8 cellular contexts compared by ENCODE assay signal in genomic region chr2:105336786-105337121, GRCh38. TPM values are rescaled to one million over a fixed set of nuclear protein-coding genes. Genes with fewer than 3 reads are reported as not detected.
A peak's percentile ranks its signal among the peaks of the same experiment; 100 is the strongest.
DNase-seq lines count a peak whose midpoint lies in the region; ATAC-seq and TF ChIP-seq lines count a peak whose summit lies in the region.

No MANE protein-coding gene starts in this region.

- H3K27me3 Mint-ChIP-seq in CD8-positive, alpha-beta memory T cell, result no peaks in the 10 kb centered on the region

- TF ChIP-seq CTCF in RWPE1 (conservative IDR thresholded peaks at IDR 0.05; ENCODE audit: low read depth), result no peak
- no peak for TF ChIP-seq CTCF in epithelial cell of proximal tubule (conservative IDR thresholded peaks at IDR 0.05; ENCODE audit: low read depth, low read length)
- no peak for TF ChIP-seq CTCF in ovary (IDR thresholded peaks at IDR 0.05)

- peak overlapping the region; percentile 98 for H3K4me3 ChIP-seq in CD8-positive, alpha-beta memory T cell (ENCODE audit: low read length)
- peak overlapping the region; percentile 97 for H3K4me3 ChIP-seq in epithelial cell of proximal tubule (ENCODE audit: low read depth, low read length)
- peak overlapping the region; percentile 96 for H3K4me3 ChIP-seq in ovary

- H3K27ac ChIP-seq in CD8-positive, alpha-beta memory T cell (ENCODE audit: low read depth, low read length), result peak overlapping the region; percentile 100
- H3K27ac ChIP-seq in RWPE1, result peak overlapping the region; percentile 94
- H3K27ac ChIP-seq in ovary, result peak overlapping the region in 1 of 2 donors; percentile 94

- POLR2A ChIA-PET in CD8-positive, alpha-beta memory T cell (lab: Charles Lee), result interaction anchor here (2.5 kb wide), 1 partner anchor 8 kb away, joined by 10 read pairs; the partner anchor contains the start of gene TGFBRAP1
- POLR2A ChIA-PET in RWPE1 (lab: Yijun Ruan, JAX; ENCODE audit: low non-redundant PET), result no interaction called here

- no peak for ATAC-seq in HG03460 (IDR thresholded peaks at IDR 0.05; ENCODE audit: unreplicated experiment)

- peak overlapping the region; percentile 97 to 100 (median 98) for H3K4me3 Mint-ChIP-seq in CD8-positive, alpha-beta memory T cell

- peaks cover 0 to 34% (median 5%) of the 10 kb centered on the region in 3 donors for H3K36me3 Mint-ChIP-seq in CD8-positive, alpha-beta memory T cell

- H3K9me3 Mint-ChIP-seq in CD8-positive, alpha-beta memory T cell, result no peaks in the 10 kb centered on the region

- H3K4me1 Mint-ChIP-seq in CD8-positive, alpha-beta memory T cell, result peaks cover 41 to 46% (median 44%) of the 10 kb centered on the region in 3 donors

- intact Hi-C loops in ovary (cut with DNase I), result no loop called here

- no peaks in the 10 kb centered on the region for H3K9me3 ChIP-seq in CD8-positive, alpha-beta memory T cell (ENCODE audit: low read length)
- H3K9me3 ChIP-seq in ovary, result no peaks in the 10 kb centered on the region

- no peak for TF ChIP-seq POLR2A in ovary (IDR thresholded peaks at IDR 0.05)

- H3K4me1 ChIP-seq in CD8-positive, alpha-beta memory T cell (ENCODE audit: insufficient read depth, low read length), result peaks cover 21% of the 10 kb centered on the region
- H3K4me1 ChIP-seq in ovary (ENCODE audit: insufficient read depth), result no peaks in the 10 kb centered on the region

- H3K27me3 ChIP-seq in CD8-positive, alpha-beta memory T cell (ENCODE audit: insufficient read depth, low read length, poor library complexity, severe bottlenecking), result no peaks in the 10 kb centered on the region
- H3K27me3 ChIP-seq in ovary, result no peaks in the 10 kb centered on the region

- WGBS in ovary, 3 donors, result 1 to 3% (median 3%) methylated on average over 7 of the region's 7 CpGs

- H3K27ac Mint-ChIP-seq in CD8-positive, alpha-beta memory T cell, result peak overlapping the region; percentile 99 to 100 (median 100)

- H3K36me3 ChIP-seq in CD8-positive, alpha-beta memory T cell (ENCODE audit: insufficient read depth, low read length), result peaks cover 15% of the 10 kb centered on the region
- no peaks in the 10 kb centered on the region for H3K36me3 ChIP-seq in ovary

- no peak for TF ChIP-seq EP300 in ovary (IDR thresholded peaks at IDR 0.05)

- DNase-seq in CD8-positive, alpha-beta memory T cell, result no peak
- no peak for DNase-seq in RWPE1 (ENCODE audit: low spot score)
- DNase-seq in epithelial cell of proximal tubule (ENCODE audit: low read depth), result no peak
- DNase-seq in ovary, result no peak
- DNase-seq in NCI-H2029 (lab: John Stamatoyannopoulos, UW), result no peak
- no peak for DNase-seq in stimulated activated CD4-positive, alpha-beta T cell treated with anti-CD3 and anti-CD28 coated beads, Interleukin-2, amount 100 ng/mL, for 24 hours
- no peak for DNase-seq in stimulated activated CD4-positive, alpha-beta T cell treated with anti-CD3 and anti-CD28 coated beads, Interleukin-15, amount 100 ng/mL, for 24 hours

- CTCF ChIA-PET in CD8-positive, alpha-beta memory T cell (lab: Charles Lee), result no interaction called here
- CTCF ChIA-PET in RWPE1 (lab: Yijun Ruan, JAX), result no interaction called here

RNA-seq across cellular contexts. Expression of gene C2orf49, which starts 0.6 kb away (rescaled TPM):
- total RNA-seq in CD8-positive, alpha-beta memory T cell, result 10 to 100 TPM; 19.4 to 20.0 TPM
- polyA plus RNA-seq in CD8-positive, alpha-beta memory T cell, result 8.4 TPM
- total RNA-seq in epithelial cell of proximal tubule (14.3 and 21.2 TPM in 2 replicates), ovary (10 to 100 TPM; 12.9 to 32.5 (median 20.3) TPM)
- 10 to 100 TPM; 12.6 to 27.2 TPM for polyA plus RNA-seq in ovary

RNA-seq across cellular contexts. Expression of gene TGFBRAP1, which starts 7.2 kb away (rescaled TPM):
- total RNA-seq in CD8-positive, alpha-beta memory T cell, result 10 to 100 TPM; 30.8 to 32.1 TPM
- polyA plus RNA-seq in CD8-positive, alpha-beta memory T cell, result 30.8 TPM
- total RNA-seq in epithelial cell of proximal tubule, result 11.3 and 22.9 TPM in 2 replicates
- total RNA-seq in ovary, result 10 to 100 TPM; 13.4 to 19.1 (median 17.3) TPM
- 10 to 100 TPM in 1 of 2 donors, 1 to 10 TPM in 1; 7.2 to 10.4 TPM for polyA plus RNA-seq in ovary
